Comparison of ENCODE assay signal across 14 cellular contexts in genomic region chr5:6753851-6754250, GRCh38.
"Had no signal": no experiment of that assay in that cellular context is flagged by ENCODE, and none has a peak within 500 bp of the region (broad histone marks: within the 10 kb centered on the region; RNA-seq: fewer than 3 reads in every experiment).

No MANE protein-coding gene starts in this region.

- H3K27ac Mint-ChIP-seq: activated T-helper 1 cell treated with anti-CD3 and anti-CD28 coated beads, Interleukin-12 subunit alpha, Interleukin-12 subunit beta, Interleukin-2, Interleukin-4 antibody, amounts not matched to agents 30 ng/mL and 10 ng/mL and 1 ng/mL, durations not matched to agents 14 hours and 24 hours and 36 hours had no signal

- H3K9me3 ChIP-seq: colonic mucosa, heart left ventricle, right atrium auricular region had no signal

- H3K9me3 Mint-ChIP-seq: activated T-helper 1 cell treated with anti-CD3 and anti-CD28 coated beads, Interleukin-12 subunit alpha, Interleukin-12 subunit beta, Interleukin-2, Interleukin-4 antibody, amounts not matched to agents 30 ng/mL and 10 ng/mL and 1 ng/mL, durations not matched to agents 14 hours and 24 hours and 36 hours; naive B cell; T-helper 1 cell treated with Interleukin-12 subunit alpha and Interleukin-12 subunit beta and Interleukin-4 antibody, amounts not matched to agents 30 μg/mL and 1 μg/mL, for 36 hours had no signal

- H3K4me3 ChIP-seq: colonic mucosa, heart left ventricle, right atrium auricular region, smooth muscle cell had no signal

- H3K27ac ChIP-seq: colonic mucosa, foreskin keratinocyte, heart left ventricle, right atrium auricular region had no signal

- DNase-seq: activated CD4-positive, alpha-beta T cell treated with anti-CD3 and anti-CD28 coated beads, Interleukin-2, amount 50 U/mL, for 48 hours; activated CD4-positive, CD25-positive, alpha-beta regulatory T cell; colonic mucosa; foreskin keratinocyte; left ventricle myocardium superior; naive B cell; SHP77; stimulated activated CD4-positive, alpha-beta T cell treated with anti-CD3 and anti-CD28 coated beads, Interleukin-1b, Interleukin-23, amount 100 ng/mL, for 48 hours; stimulated activated naive CD4-positive, alpha-beta T cell had no signal

- H3K27me3 ChIP-seq: colonic mucosa, foreskin keratinocyte, heart left ventricle, right atrium auricular region had no signal

- H3K4me2 ChIP-seq: smooth muscle cell had no signal

- H3K4me3 Mint-ChIP-seq: activated T-helper 1 cell treated with anti-CD3 and anti-CD28 coated beads, Interleukin-12 subunit alpha, Interleukin-12 subunit beta, Interleukin-2, Interleukin-4 antibody, amounts not matched to agents 30 ng/mL and 10 ng/mL and 1 ng/mL, durations not matched to agents 14 hours and 24 hours and 36 hours; naive B cell; T-helper 1 cell treated with Interleukin-12 subunit alpha and Interleukin-12 subunit beta and Interleukin-4 antibody, amounts not matched to agents 30 μg/mL and 1 μg/mL, for 36 hours had no signal

- H3K4me1 ChIP-seq: colonic mucosa, foreskin keratinocyte, right atrium auricular region had no signal

- H3K27me3 Mint-ChIP-seq: naive B cell had no signal
